ENCODE assay signal across 8 cellular contexts in the genomic region with DNA sequence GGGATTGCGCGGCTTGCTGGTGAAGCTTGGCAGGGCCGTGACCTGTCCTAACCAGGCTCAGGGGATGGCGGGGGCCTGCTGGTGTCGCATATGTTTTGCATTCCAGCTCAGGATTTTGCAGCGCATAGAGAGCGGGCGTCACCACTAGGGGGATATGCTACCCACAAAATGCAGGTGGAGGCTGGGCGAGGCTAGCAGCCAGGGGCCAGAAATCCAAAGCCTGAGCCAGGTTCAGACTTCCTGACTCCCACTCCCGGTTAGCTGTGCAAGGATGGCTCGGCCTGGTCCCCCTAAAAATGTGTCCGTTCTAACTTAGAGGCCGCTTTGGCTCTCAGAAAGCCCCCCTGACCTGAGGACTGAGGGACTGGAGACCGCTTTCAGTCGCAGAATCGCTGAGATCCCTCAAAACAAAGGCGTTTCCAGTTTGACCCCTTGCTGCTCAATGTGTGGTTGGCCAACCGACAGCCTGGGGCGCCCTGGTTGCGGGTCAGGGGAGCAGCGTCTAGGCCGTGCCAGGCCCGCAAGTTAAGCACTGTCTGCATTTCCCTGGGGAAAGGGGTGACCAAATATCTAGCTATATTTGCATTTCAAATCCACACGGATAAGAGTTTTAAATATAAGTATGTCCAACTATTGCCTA.
DNase-seq lines count a peak whose midpoint lies in the region; ATAC-seq, FAIRE-seq and TF ChIP-seq lines count a peak whose summit lies in the region.

No MANE protein-coding gene starts in this region.

- peak overlapping the region; percentile 27 for H2AFZ ChIP-seq in HepG2 (ENCODE audit: low read length)

- CTCF ChIA-PET in HepG2 (lab: Yijun Ruan, JAX; ENCODE audit: low intra/inter-chr PET ratio, low total read pairs): no interaction called here

- peaks cover 15% of the 10 kb centered on the region; the same call in 1 of the 2 replicates for H3K4me1 ChIP-seq in HepG2 (ENCODE audit: insufficient read depth, low read length)

- H3K79me2 ChIP-seq in HepG2 (ENCODE audit: insufficient read depth, low read length): peaks cover 18% of the 10 kb centered on the region

- no TSS peak for BruUV-seq in HepG2 (replicated peaks; lab: Mats Ljungman, UMichigan)

- TF ChIP-seq POLR2A in HepG2 (IDR thresholded peaks at IDR 0.05; ENCODE audit: insufficient read depth in 1 of 2, low read depth in 2 of 2, low read length in 2 of 2): peak in 1 of 2 experiments; percentile 47; a peak in 1 of 4 replicates

- peak overlapping the region; percentile 67 for H3K9ac ChIP-seq in HepG2 (ENCODE audit: insufficient read depth, low read depth, low read length)

- H3K27ac ChIP-seq in HepG2 (ENCODE audit: extremely low read length, insufficient read depth, low read length): peak overlapping the region; percentile 71

- ATAC-seq in HepG2 (peak; percentile 78), HG03520 (IDR thresholded peaks at IDR 0.05; ENCODE audit: unreplicated experiment) (no peak)

- peaks cover 6% of the 10 kb centered on the region; the same call in 1 of the 2 replicates for H4K20me1 ChIP-seq in HepG2 (ENCODE audit: insufficient read depth, low read length)

- H3K36me3 ChIP-seq in HepG2 (replicated peaks in 1 of 2; ENCODE audit: control insufficient read depth in 1 of 2, insufficient read depth in 2 of 2, low read length in 2 of 2): no peaks in the 10 kb centered on the region

- no peak for TF ChIP-seq CTCF in HepG2 (CRISPR knock-in tag; IDR thresholded peaks at IDR 0.05)

- intact Hi-C loops in HepG2 (cut with micrococcal nuclease; ENCODE audit: unreplicated experiment): loop anchor here (2.0 to 10.0 kb wide), 4 partner anchors 38 to 308 kb away; no protein-coding TSS in a partner anchor

- POLR2A ChIA-PET in HepG2 (lab: Yijun Ruan, JAX): interaction anchor here (0.6 kb wide), 1 partner anchor 38 kb away, joined by 3 read pairs; no protein-coding TSS in a partner anchor

- H3K9me3 ChIP-seq in HepG2 (ENCODE audit: low read length): no peaks in the 10 kb centered on the region

- no peaks in the 10 kb centered on the region for H3K27me3 ChIP-seq in HepG2 (ENCODE audit: control insufficient read depth in 1 of 2, insufficient read depth in 2 of 2, low read length in 2 of 2)

- no peak for TF ChIP-seq EP300 in HepG2 (IDR thresholded peaks at IDR 0.05; ENCODE audit: low read depth in 2 of 2, low read length in 2 of 2)
- TF ChIP-seq EP300 in HepG2 (CRISPR knock-in tag; IDR thresholded peaks at IDR 0.05; ENCODE audit: borderline replicate concordance): no peak

- in situ Hi-C loops in HepG2 (cut with HindIII; ENCODE audit: extremely low pct_ligation_motif_present, low pct_unique_long_range_greater_than_20kb): no loop called here

- no CpG with 5 or more reads among the region's 24 CpGs for WGBS in HepG2 (ENCODE audit: low lambda C conversion rate)

- TF ChIP-seq RAD21 in HepG2 (CRISPR knock-in tag; IDR thresholded peaks at IDR 0.05): 0 out of 2 replicates have a peak, but pooled peaks have one; percentile 29

- peak; percentile 61 for FAIRE-seq in HepG2 (lab: Jason Lieb, UNC)

- H3K4me2 ChIP-seq in HepG2 (ENCODE audit: low read depth, low read length): peak overlapping the region; percentile 82

- DNase-seq in DMS79 treated with DMSO at 0.1 percent for 48 hours (lab: John Stamatoyannopoulos, UW) (peak; percentile 0), HS-5 (ENCODE audit: low read depth) (peak; percentile 3), HepG2 (ENCODE audit: low spot score) (peak; percentile 74), NCI-H187 (lab: John Stamatoyannopoulos, UW) (no peak), NCI-H510A (lab: John Stamatoyannopoulos, UW) (no peak), NCI-H2029 (lab: John Stamatoyannopoulos, UW) (no peak)
- peak; percentile 84 for DNase-seq in activated effector memory CD4-positive, alpha-beta T cell treated with anti-CD3 and anti-CD28 coated beads, Interleukin-2, amount 50 U/mL, for 16 hours

- peak overlapping the region; percentile 67 to 71 (median 70) for H3K4me3 ChIP-seq in HepG2 (replicated peaks in 1 of 3; ENCODE audit: insufficient read depth in 1 of 3, low read depth in 2 of 3, low read length in 3 of 3)

TF ChIP-seq in HepG2, 621 proteins besides CTCF, POLR2A, EP300 and RAD21 (continues in another document):
- 0 out of 2 replicates have a peak, but pooled peaks have one; percentile 20 for TF ChIP-seq HOXA3 (CRISPR knock-in tag; IDR thresholded peaks at IDR 0.05)
- no peak for TF ChIP-seq U2AF2 (IDR thresholded peaks at IDR 0.05; ENCODE audit: low read depth, low read length)
- 0 out of 2 replicates have a peak, but pooled peaks have one; percentile 33 for TF ChIP-seq YEATS4 (CRISPR knock-in tag; IDR thresholded peaks at IDR 0.05; ENCODE audit: borderline replicate concordance)
- no peak for TF ChIP-seq ZNF296 (CRISPR knock-in tag; conservative IDR thresholded peaks at IDR 0.05)
- TF ChIP-seq SAP130 (CRISPR knock-in tag; IDR thresholded peaks at IDR 0.05; ENCODE audit: low read depth): peak; percentile 48
- TF ChIP-seq, protein P1, sequence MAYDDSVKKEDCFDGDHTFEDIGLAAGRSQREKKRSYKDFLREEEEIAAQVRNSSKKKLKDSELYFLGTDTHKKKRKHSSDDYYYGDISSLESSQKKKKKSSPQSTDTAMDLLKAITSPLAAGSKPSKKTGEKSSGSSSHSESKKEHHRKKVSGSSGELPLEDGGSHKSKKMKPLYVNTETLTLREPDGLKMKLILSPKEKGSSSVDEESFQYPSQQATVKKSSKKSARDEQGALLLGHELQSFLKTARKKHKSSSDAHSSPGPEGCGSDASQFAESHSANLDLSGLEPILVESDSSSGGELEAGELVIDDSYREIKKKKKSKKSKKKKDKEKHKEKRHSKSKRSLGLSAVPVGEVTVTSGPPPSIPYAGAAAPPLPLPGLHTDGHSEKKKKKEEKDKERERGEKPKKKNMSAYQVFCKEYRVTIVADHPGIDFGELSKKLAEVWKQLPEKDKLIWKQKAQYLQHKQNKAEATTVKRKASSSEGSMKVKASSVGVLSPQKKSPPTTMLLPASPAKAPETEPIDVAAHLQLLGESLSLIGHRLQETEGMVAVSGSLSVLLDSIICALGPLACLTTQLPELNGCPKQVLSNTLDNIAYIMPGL (CRISPR knock-in tag; IDR thresholded peaks at IDR 0.05; ENCODE audit: borderline replicate concordance in 1 of 2, low read depth in 1 of 2): peak; percentile 68 to 73; a peak in 2 of 4 replicates
- TF ChIP-seq, protein P2, sequence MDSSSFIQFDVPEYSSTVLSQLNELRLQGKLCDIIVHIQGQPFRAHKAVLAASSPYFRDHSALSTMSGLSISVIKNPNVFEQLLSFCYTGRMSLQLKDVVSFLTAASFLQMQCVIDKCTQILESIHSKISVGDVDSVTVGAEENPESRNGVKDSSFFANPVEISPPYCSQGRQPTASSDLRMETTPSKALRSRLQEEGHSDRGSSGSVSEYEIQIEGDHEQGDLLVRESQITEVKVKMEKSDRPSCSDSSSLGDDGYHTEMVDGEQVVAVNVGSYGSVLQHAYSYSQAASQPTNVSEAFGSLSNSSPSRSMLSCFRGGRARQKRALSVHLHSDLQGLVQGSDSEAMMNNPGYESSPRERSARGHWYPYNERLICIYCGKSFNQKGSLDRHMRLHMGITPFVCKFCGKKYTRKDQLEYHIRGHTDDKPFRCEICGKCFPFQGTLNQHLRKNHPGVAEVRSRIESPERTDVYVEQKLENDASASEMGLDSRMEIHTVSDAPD (CRISPR knock-in tag; IDR thresholded peaks at IDR 0.05): no peak
- TF ChIP-seq SKI (IDR thresholded peaks at IDR 0.05; ENCODE audit: partially characterized antibody): peak; percentile 19
- peak; percentile 28; the same call in 1 of the 2 replicates for TF ChIP-seq TAF1 (CRISPR knock-in tag; IDR thresholded peaks at IDR 0.05)
- TF ChIP-seq, protein P3, sequence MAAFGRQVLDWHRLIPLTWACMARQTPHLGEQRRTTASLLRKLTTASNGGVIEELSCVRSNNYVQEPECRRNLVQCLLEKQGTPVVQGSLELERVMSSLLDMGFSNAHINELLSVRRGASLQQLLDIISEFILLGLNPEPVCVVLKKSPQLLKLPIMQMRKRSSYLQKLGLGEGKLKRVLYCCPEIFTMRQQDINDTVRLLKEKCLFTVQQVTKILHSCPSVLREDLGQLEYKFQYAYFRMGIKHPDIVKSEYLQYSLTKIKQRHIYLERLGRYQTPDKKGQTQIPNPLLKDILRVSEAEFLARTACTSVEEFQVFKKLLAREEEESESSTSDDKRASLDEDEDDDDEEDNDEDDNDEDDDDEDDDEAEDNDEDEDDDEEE (CRISPR knock-in tag; IDR thresholded peaks at IDR 0.05): no peak
- TF ChIP-seq, protein P4, sequence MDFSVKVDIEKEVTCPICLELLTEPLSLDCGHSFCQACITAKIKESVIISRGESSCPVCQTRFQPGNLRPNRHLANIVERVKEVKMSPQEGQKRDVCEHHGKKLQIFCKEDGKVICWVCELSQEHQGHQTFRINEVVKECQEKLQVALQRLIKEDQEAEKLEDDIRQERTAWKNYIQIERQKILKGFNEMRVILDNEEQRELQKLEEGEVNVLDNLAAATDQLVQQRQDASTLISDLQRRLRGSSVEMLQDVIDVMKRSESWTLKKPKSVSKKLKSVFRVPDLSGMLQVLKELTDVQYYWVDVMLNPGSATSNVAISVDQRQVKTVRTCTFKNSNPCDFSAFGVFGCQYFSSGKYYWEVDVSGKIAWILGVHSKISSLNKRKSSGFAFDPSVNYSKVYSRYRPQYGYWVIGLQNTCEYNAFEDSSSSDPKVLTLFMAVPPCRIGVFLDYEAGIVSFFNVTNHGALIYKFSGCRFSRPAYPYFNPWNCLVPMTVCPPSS (IDR thresholded peaks at IDR 0.05): no peak
- peak; percentile 73 for TF ChIP-seq TEAD3 (CRISPR knock-in tag; optimal IDR thresholded peaks at IDR 0.05; ENCODE audit: borderline replicate concordance)

Comparison
In these comparisons a context has a peak if more than half of its experiments do, and no peak if none do; other contexts are left out.
1. DNase-seq: peak in DMS79 treated with DMSO at 0.1 percent for 48 hours (single experiment), HS-5 (single experiment), activated effector memory CD4-positive, alpha-beta T cell treated with anti-CD3 and anti-CD28 coated beads, Interleukin-2, amount 50 U/mL, for 16 hours (single experiment) and HepG2 (single experiment); none in NCI-H187 (0 of 2), NCI-H510A (single experiment) and NCI-H2029 (single experiment).